ENCODE assay signal across 11 cellular contexts in genomic region chr17:53150101-53150698, GRCh38.
DNase-seq lines count a peak whose midpoint lies in the region; ATAC-seq, FAIRE-seq and TF ChIP-seq lines count a peak whose summit lies in the region.
"Had no signal": no experiment of that assay in that cellular context is flagged by ENCODE, and none has a peak within 500 bp of the region (broad histone marks: within the 10 kb centered on the region; RNA-seq: fewer than 3 reads in every experiment).

No MANE protein-coding gene starts in this region.

- no peak overlapping the region for H3K23ac ChIP-seq in H9 (ENCODE audit: insufficient read length, low read depth, low read length)

- H3K9me3 ChIP-seq in H9 (ENCODE audit: control insufficient read depth, low read depth, low read length): no peaks in the 10 kb centered on the region

- H2BK20ac ChIP-seq in H9 (ENCODE audit: low read depth, low read length, poor library complexity, severe bottlenecking): no peak overlapping the region

- H2AK5ac ChIP-seq in H9 (ENCODE audit: insufficient read length, low read length): no peak overlapping the region

- no peak overlapping the region for H3K27ac Mint-ChIP-seq in H9
- H3K27ac Mint-ChIP-seq: CD4-positive, CD25-positive, alpha-beta regulatory T cell; immature natural killer cell had no signal

- peaks cover 0 to 4% (median 0%) of the 10 kb centered on the region in 3 experiments; a peak in 1 of 7 replicates for H3K36me3 Mint-ChIP-seq in H9 (ENCODE audit: insufficient read depth in 1 of 3, low read depth in 3 of 3)
- H3K36me3 Mint-ChIP-seq: CD4-positive, CD25-positive, alpha-beta regulatory T cell; immature natural killer cell had no signal

- DNase-seq in H9 (no peak), RKO (ENCODE audit: low spot score) (peak; percentile 30), iPS-NIHi7 (ENCODE audit: extremely low spot score) (peak; percentile 23)
- DNase-seq: CD4-positive, CD25-positive, alpha-beta regulatory T cell; immature natural killer cell; MV-4-11 had no signal

- H2AFZ ChIP-seq in H9 (ENCODE audit: low read length): no peak overlapping the region

- H2BK12ac ChIP-seq in H9 (ENCODE audit: insufficient read length, low read depth, low read length): no peak overlapping the region

- no peak overlapping the region for H3K27ac ChIP-seq in H9 (ENCODE audit: insufficient read length, low read depth, low read length)

- H3K27me3 Mint-ChIP-seq in H9 (ENCODE audit: low read depth): no peaks in the 10 kb centered on the region
- H3K27me3 Mint-ChIP-seq: CD4-positive, CD25-positive, alpha-beta regulatory T cell had no signal

- peak; percentile 52 for FAIRE-seq in A204.1 (lab: Jason Lieb, UNC)

- no peak overlapping the region for H2BK15ac ChIP-seq in H9 (ENCODE audit: low read depth, low read length)

- no peak overlapping the region for H4K8ac ChIP-seq in H9 (replicated peaks; ENCODE audit: insufficient read length, low read depth, low read length)

- no peaks in the 10 kb centered on the region for H3K79me1 ChIP-seq in H9 (ENCODE audit: insufficient read depth, low read depth, low read length, poor library complexity, severe bottlenecking)

- no peaks in the 10 kb centered on the region for H4K20me1 ChIP-seq in H9 (ENCODE audit: control insufficient read depth, insufficient read depth, insufficient read length)

- no peak overlapping the region for H3K4ac ChIP-seq in H9 (ENCODE audit: low read depth, low read length)

- no peak for ATAC-seq in esophagus mucosa
- ATAC-seq in HG02884 (IDR thresholded peaks at IDR 0.05; ENCODE audit: unreplicated experiment): no peak
- no peak for ATAC-seq in GM19324 (IDR thresholded peaks at IDR 0.05; ENCODE audit: low FRiP score, unreplicated experiment)
- no peak for ATAC-seq in HG03342 (IDR thresholded peaks at IDR 0.05; ENCODE audit: unreplicated experiment)

- H4K5ac ChIP-seq in H9 (ENCODE audit: insufficient read length, low read depth, low read length): no peak overlapping the region

- H3K4me1 ChIP-seq in H9 (ENCODE audit: insufficient read depth, low read length): no peaks in the 10 kb centered on the region

- no peaks in the 10 kb centered on the region for H3K27me3 ChIP-seq in H9 (ENCODE audit: insufficient read depth, low read length)

- H3K18ac ChIP-seq in H9 (ENCODE audit: insufficient read length, low read depth, low read length): no peak overlapping the region

- H3K14ac ChIP-seq in H9 (ENCODE audit: insufficient read depth, low read length): no peak overlapping the region

- H2BK120ac ChIP-seq in H9 (ENCODE audit: low read depth, low read length, poor library complexity, severe bottlenecking): no peak overlapping the region

- peaks cover 13 to 17% of the 10 kb centered on the region in 2 experiments for H3K4me1 Mint-ChIP-seq in H9
- H3K4me1 Mint-ChIP-seq: CD4-positive, CD25-positive, alpha-beta regulatory T cell; immature natural killer cell had no signal

- H3K4me3 Mint-ChIP-seq in H9: no peak overlapping the region
- H3K4me3 Mint-ChIP-seq: CD4-positive, CD25-positive, alpha-beta regulatory T cell; immature natural killer cell had no signal

- H3K56ac ChIP-seq in H9 (ENCODE audit: insufficient read length, low read depth, low read length): no peak overlapping the region

- no peaks in the 10 kb centered on the region for H3K23me2 ChIP-seq in H9 (ENCODE audit: insufficient read length, low read depth, low read length, poor library complexity, severe bottlenecking)

- no peak overlapping the region for H3K4me2 ChIP-seq in H9 (ENCODE audit: insufficient read depth, insufficient read length, low read length)

- H3T11ph ChIP-seq in H9 (ENCODE audit: low read length): no peak overlapping the region

- no peaks in the 10 kb centered on the region for H3K79me2 ChIP-seq in H9 (ENCODE audit: insufficient read depth, low read length)

- H3K9me3 Mint-ChIP-seq in H9: no peaks in the 10 kb centered on the region; a peak in 2 of 5 replicates

- no peak overlapping the region for H4K91ac ChIP-seq in H9 (ENCODE audit: insufficient read length, low read depth, low read length)

- peak; percentile 64 for TF ChIP-seq CTCF in H9 (conservative IDR thresholded peaks at IDR 0.05)

- no peak overlapping the region for H3K9ac ChIP-seq in H9 (ENCODE audit: extremely low read depth, insufficient read length, low read length)

- WGBS in H9 (ENCODE audit: extremely low coverage, insufficient read length, low lambda C conversion rate): no CpG with 5 or more reads among the region's 2 CpGs

- no peak overlapping the region for H2BK5ac ChIP-seq in H9 (ENCODE audit: insufficient read length, low read length)
